In genomic region chr10:124956764-124957163, GRCh38 we compare ENCODE assay signal across 23 cellular contexts.
"Had no signal": no experiment of that assay in that cellular context is flagged by ENCODE, and none has a peak within 500 bp of the region (broad histone marks: within the 10 kb centered on the region; RNA-seq: fewer than 3 reads in every experiment).

No MANE protein-coding gene starts in this region.

- H3K9me3 Mint-ChIP-seq: activated T-cell treated with anti-CD3 and anti-CD28 coated beads, Interleukin-2, amount 50 U/mL, for 24 hours; activated T-helper 17 cell treated with anti-CD3 and anti-CD28 coated beads, Interleukin-2, amount 50 U/mL, for 72 hours; dendritic cell treated with granulocyte-macrophage colony-stimulating factor and Interleukin-4, amounts not matched to agents 40 ng/mL and 50 ng/mL, for 4 days; mesothelial cell of epicardium; natural killer cell treated with Interleukin-12 subunit alpha and Interleukin-12 subunit beta and Interleukin-15 and Interleukin-18, amount 100 ng/mL, for 72 hours; WTC11 had no signal

- H3K27ac Mint-ChIP-seq: activated T-cell treated with anti-CD3 and anti-CD28 coated beads, Interleukin-2, amount 50 U/mL, for 24 hours; activated T-helper 17 cell treated with anti-CD3 and anti-CD28 coated beads, Interleukin-2, amount 50 U/mL, for 72 hours; dendritic cell treated with granulocyte-macrophage colony-stimulating factor and Interleukin-4, amounts not matched to agents 40 ng/mL and 50 ng/mL, for 4 days; mesothelial cell of epicardium; natural killer cell treated with Interleukin-12 subunit alpha and Interleukin-12 subunit beta and Interleukin-15 and Interleukin-18, amount 100 ng/mL, for 72 hours had no signal

- H3K36me3 Mint-ChIP-seq: mesothelial cell of epicardium; natural killer cell treated with Interleukin-12 subunit alpha and Interleukin-12 subunit beta and Interleukin-15 and Interleukin-18, amount 100 ng/mL, for 72 hours had no signal

- H3K9me3 ChIP-seq: ascending aorta, left ventricle myocardium inferior, thyroid gland, upper lobe of right lung had no signal

- H3K27me3 Mint-ChIP-seq: activated T-cell treated with anti-CD3 and anti-CD28 coated beads, Interleukin-2, amount 50 U/mL, for 24 hours; activated T-helper 17 cell treated with anti-CD3 and anti-CD28 coated beads, Interleukin-2, amount 50 U/mL, for 72 hours; dendritic cell treated with granulocyte-macrophage colony-stimulating factor and Interleukin-4, amounts not matched to agents 40 ng/mL and 50 ng/mL, for 4 days; natural killer cell treated with Interleukin-12 subunit alpha and Interleukin-12 subunit beta and Interleukin-15 and Interleukin-18, amount 100 ng/mL, for 72 hours had no signal

- DNase-seq: activated naive CD4-positive, alpha-beta T cell; activated T-cell treated with anti-CD3 and anti-CD28 coated beads, Interleukin-2, amount 50 U/mL, for 24 hours; brain microvascular endothelial cell; caudate nucleus; effector CD4-positive, alpha-beta T cell; hippocampal formation; kidney glomerular epithelial cell; left ventricle myocardium inferior; mammary epithelial cell; nucleus accumbens; posterior cingulate gyrus; stimulated activated CD4-positive, alpha-beta T cell treated with anti-CD3 and anti-CD28 coated beads, Interleukin-4, amount 100 ng/mL, for 24 hours; stimulated activated naive CD8-positive, alpha-beta T cell treated with anti-CD3 and anti-CD28 coated beads, Interleukin-15, Interleukin-2, amounts not matched to agents 100 U/mL and 50 U/mL, for 24 hours; substantia nigra; T-helper 1 cell; thyroid gland; upper lobe of right lung had no signal

- H3K4me3 Mint-ChIP-seq: activated T-cell treated with anti-CD3 and anti-CD28 coated beads, Interleukin-2, amount 50 U/mL, for 24 hours; activated T-helper 17 cell treated with anti-CD3 and anti-CD28 coated beads, Interleukin-2, amount 50 U/mL, for 72 hours; dendritic cell treated with granulocyte-macrophage colony-stimulating factor and Interleukin-4, amounts not matched to agents 40 ng/mL and 50 ng/mL, for 4 days; mesothelial cell of epicardium; natural killer cell treated with Interleukin-12 subunit alpha and Interleukin-12 subunit beta and Interleukin-15 and Interleukin-18, amount 100 ng/mL, for 72 hours; WTC11 had no signal

- H3K27me3 ChIP-seq: ascending aorta, brain microvascular endothelial cell, thyroid gland, upper lobe of right lung had no signal

- H3K27ac ChIP-seq: ascending aorta, brain microvascular endothelial cell, left ventricle myocardium inferior, thyroid gland, upper lobe of right lung had no signal

- H3K36me3 ChIP-seq: brain microvascular endothelial cell, left ventricle myocardium inferior, thyroid gland, upper lobe of right lung had no signal

- ATAC-seq: activated T-helper 17 cell treated with anti-CD3 and anti-CD28 coated beads, Interleukin-2, amount 50 U/mL, for 72 hours; natural killer cell treated with Interleukin-12 subunit alpha and Interleukin-12 subunit beta and Interleukin-15 and Interleukin-18, amount 100 ng/mL, for 72 hours; stimulated activated naive CD8-positive, alpha-beta T cell treated with anti-CD3 and anti-CD28 coated beads, Interleukin-15, Interleukin-2, amounts not matched to agents 100 U/mL and 50 U/mL, for 24 hours; WTC11 had no signal

- H3K4me3 ChIP-seq: ascending aorta, left ventricle myocardium inferior, thyroid gland, upper lobe of right lung had no signal
